In genomic region chr17:48990882-48991357, GRCh38 we compare ENCODE assay signal across 31 cellular contexts. TPM values are rescaled to one million over a fixed set of nuclear protein-coding genes. Genes with fewer than 3 reads are reported as not detected.
A peak's percentile ranks its signal among the peaks of the same experiment; 100 is the strongest.
DNase-seq lines count a peak whose midpoint lies in the region; ATAC-seq, FAIRE-seq and TF ChIP-seq lines count a peak whose summit lies in the region.
"Had no signal": no experiment of that assay in that cellular context is flagged by ENCODE, and none has a peak within 500 bp of the region (broad histone marks: within the 10 kb centered on the region; RNA-seq: fewer than 3 reads in every experiment).

No MANE protein-coding gene starts in this region.

- H3K79me2 ChIP-seq in K562 (ENCODE audit: control insufficient read depth, insufficient read depth, low read length): peaks cover 26% of the 10 kb centered on the region

- WGBS in K562 (ENCODE audit: insufficient coverage, low coverage, missing lambda C conversion rate): 17% methylated on average over 1 of the region's 2 CpGs

- peaks cover 39% of the 10 kb centered on the region for H3K27me3 Mint-ChIP-seq in activated naive CD4-positive, alpha-beta T cell treated with anti-CD3 and anti-CD28 coated beads, Interleukin-2, amount 50 U/mL, for 24 hours
- H3K27me3 Mint-ChIP-seq in activated T-cell treated with anti-CD3 and anti-CD28 coated beads, Interleukin-2, amount 50 U/mL, for 4 hours (ENCODE audit: low read depth): peaks cover 52% of the 10 kb centered on the region

- H3K27ac Mint-ChIP-seq in activated naive CD4-positive, alpha-beta T cell treated with anti-CD3 and anti-CD28 coated beads, Interleukin-2, amount 50 U/mL, for 24 hours: peak overlapping the region; percentile 6
- H3K27ac Mint-ChIP-seq: activated naive CD4-positive, alpha-beta T cell treated with anti-CD3 and anti-CD28 coated beads, Interleukin-2, amount 10 ng/mL, durations not matched to agents 7 days and 5 days; activated T-cell treated with anti-CD3 and anti-CD28 coated beads, Interleukin-2, amount 50 U/mL, for 24 hours had no signal

- peak overlapping the region; percentile 39; the same call in 1 of the 2 replicates for H3K4me2 ChIP-seq in K562 (ENCODE audit: insufficient read depth, low read length)
- H3K4me2 ChIP-seq: KMS-11 had no signal

- no peaks in the 10 kb centered on the region for H4K20me1 ChIP-seq in K562 (replicated peaks; ENCODE audit: control insufficient read depth, insufficient read depth, low read length)

- in situ Hi-C loops in K562 (cut with MboI): no loop called here

- DNase-seq in activated naive CD4-positive, alpha-beta T cell treated with Interleukin-2 at 50 U/mL for 16 hours: no peak
- DNase-seq in K562 (ENCODE audit: extremely low read depth in 1 of 4, low spot score in 3 of 4): peak; percentile 41 to 69 (median 54)
- peak; percentile 29 for DNase-seq in islet precursor cell
- DNase-seq in activated T-cell treated with anti-CD3 and anti-CD28 coated beads, Interleukin-2, amount 50 U/mL, for 4 hours: no peak
- DNase-seq in germinal center (ENCODE audit: low spot score): no peak
- DNase-seq: activated naive CD4-positive, alpha-beta T cell treated with anti-CD3 and anti-CD28 coated beads, Interleukin-2, amount 10 ng/mL, durations not matched to agents 7 days and 5 days; activated T-cell treated with anti-CD3 and anti-CD28 coated beads, Interleukin-2, amount 50 U/mL, for 24 hours; aorta; central memory CD4-positive, alpha-beta T cell; COR-L47; DND-41; foreskin keratinocyte; hypothalamus; NCI-H526; retina; stimulated activated CD4-positive, alpha-beta T cell treated with anti-CD3 and anti-CD28 coated beads, Interleukin-12 subunit alpha, Interleukin-12 subunit beta, amount 100 ng/mL, for 4 hours; stimulated activated CD4-positive, alpha-beta T cell treated with anti-CD3 and anti-CD28 coated beads, Interleukin-4, amount 100 ng/mL, for 4 hours; stimulated activated naive CD8-positive, alpha-beta T cell treated with anti-CD3 and anti-CD28 coated beads, Interleukin-15, Interleukin-2, amounts not matched to agents 100 U/mL and 50 U/mL, for 24 hours; T1000; thyroid gland had no signal

- no peak overlapping the region for H3K4me3 ChIP-seq in K562
- H3K4me3 ChIP-seq: lung, thyroid gland had no signal

- no peaks in the 10 kb centered on the region for H3K36me3 ChIP-seq in K562 (ENCODE audit: control insufficient read depth, insufficient read depth, low read length)
- H3K36me3 ChIP-seq: thyroid gland had no signal

- H2AFZ ChIP-seq in K562 (ENCODE audit: low read depth, low read length): peak overlapping the region; percentile 92

- H3K27me3 ChIP-seq in K562 (ENCODE audit: control insufficient read depth in 2 of 2, insufficient read depth in 2 of 2, low read length in 2 of 2): no peaks in the 10 kb centered on the region

- H3K9me1 ChIP-seq in K562 (ENCODE audit: control insufficient read depth, insufficient read depth, low read length): no peaks in the 10 kb centered on the region

- intact Hi-C loops in K562 (cut with micrococcal nuclease): no loop called here

- TF ChIP-seq RAD21 in K562 (CRISPR knock-in tag; conservative IDR thresholded peaks at IDR 0.05 in 1 of 2, IDR thresholded peaks at IDR 0.05 in 1 of 2): no peak

- no peak overlapping the region for H3K4me3 Mint-ChIP-seq in activated naive CD4-positive, alpha-beta T cell treated with anti-CD3 and anti-CD28 coated beads, Interleukin-2, amount 50 U/mL, for 24 hours
- no peak overlapping the region for H3K4me3 Mint-ChIP-seq in activated T-cell treated with anti-CD3 and anti-CD28 coated beads, Interleukin-2, amount 50 U/mL, for 4 hours
- H3K4me3 Mint-ChIP-seq: activated naive CD4-positive, alpha-beta T cell treated with anti-CD3 and anti-CD28 coated beads, Interleukin-2, amount 10 ng/mL, durations not matched to agents 7 days and 5 days; activated T-cell treated with anti-CD3 and anti-CD28 coated beads, Interleukin-2, amount 50 U/mL, for 24 hours had no signal

- TF ChIP-seq POLR2A in K562 (conservative IDR thresholded peaks at IDR 0.05): peak; percentile 54

- H3K9ac ChIP-seq in K562 (ENCODE audit: insufficient read depth in 1 of 2, low read depth in 2 of 2, low read length in 2 of 2): peak overlapping the region in 1 of 2 experiments; percentile 60; a peak in 2 of 4 replicates
- H3K9ac ChIP-seq: KMS-11 had no signal

- no peaks in the 10 kb centered on the region for H3K9me3 Mint-ChIP-seq in activated naive CD4-positive, alpha-beta T cell treated with anti-CD3 and anti-CD28 coated beads, Interleukin-2, amount 50 U/mL, for 24 hours
- H3K9me3 Mint-ChIP-seq in activated T-cell treated with anti-CD3 and anti-CD28 coated beads, Interleukin-2, amount 50 U/mL, for 4 hours: no peaks in the 10 kb centered on the region
- H3K9me3 Mint-ChIP-seq: activated naive CD4-positive, alpha-beta T cell treated with anti-CD3 and anti-CD28 coated beads, Interleukin-2, amount 10 ng/mL, durations not matched to agents 7 days and 5 days; activated T-cell treated with anti-CD3 and anti-CD28 coated beads, Interleukin-2, amount 50 U/mL, for 24 hours had no signal

- BruUV-seq in K562 (replicated peaks; lab: Mats Ljungman, UMichigan): no TSS peak

- peak; percentile 55 for FAIRE-seq in K562 (lab: Jason Lieb, UNC)

- no peak for TF ChIP-seq CTCF in K562 (IDR thresholded peaks at IDR 0.05 in 2 of 3, conservative IDR thresholded peaks at IDR 0.05 in 1 of 3; ENCODE audit: insufficient read depth in 2 of 3, low read depth in 1 of 3, low read length in 3 of 3)

- ATAC-seq in K562 (no peak), HG03097 (IDR thresholded peaks at IDR 0.05; ENCODE audit: low FRiP score, unreplicated experiment) (no peak), HG02885 (IDR thresholded peaks at IDR 0.05; ENCODE audit: poor library complexity, unreplicated experiment) (no peak)
- ATAC-seq in activated T-cell treated with anti-CD3 and anti-CD28 coated beads, Interleukin-2, amount 50 U/mL, for 4 hours: no peak
- ATAC-seq: activated CD4-positive, CD25-positive, alpha-beta regulatory T cell treated with anti-CD3 and anti-CD28 coated beads, Interleukin-2, amount 50 U/mL, for 24 hours; foreskin keratinocyte; stimulated activated naive CD8-positive, alpha-beta T cell treated with anti-CD3 and anti-CD28 coated beads, Interleukin-15, Interleukin-2, amounts not matched to agents 100 U/mL and 50 U/mL, for 24 hours had no signal

- CTCF ChIA-PET in K562 (lab: Yijun Ruan, JAX; ENCODE audit: low intra/inter-chr PET ratio): no interaction called here

- H3K4me1 Mint-ChIP-seq in activated naive CD4-positive, alpha-beta T cell treated with anti-CD3 and anti-CD28 coated beads, Interleukin-2, amount 50 U/mL, for 24 hours: peaks cover 8% of the 10 kb centered on the region
- peaks cover 7% of the 10 kb centered on the region for H3K4me1 Mint-ChIP-seq in activated T-cell treated with anti-CD3 and anti-CD28 coated beads, Interleukin-2, amount 50 U/mL, for 4 hours (ENCODE audit: low read depth)

- POLR2A ChIA-PET in K562 (lab: Yijun Ruan, JAX): no interaction called here

- peak overlapping the region; percentile 80; the same call in 2 of the 3 replicates for H3K27ac ChIP-seq in K562 (ENCODE audit: extremely low read depth, low read depth, low read length)
- H3K27ac ChIP-seq: foreskin keratinocyte, KMS-11, thyroid gland had no signal

- H3K36me3 Mint-ChIP-seq in activated naive CD4-positive, alpha-beta T cell treated with anti-CD3 and anti-CD28 coated beads, Interleukin-2, amount 50 U/mL, for 24 hours: peaks cover 4% of the 10 kb centered on the region
- H3K36me3 Mint-ChIP-seq in activated T-cell treated with anti-CD3 and anti-CD28 coated beads, Interleukin-2, amount 50 U/mL, for 4 hours (ENCODE audit: insufficient read depth): no peaks in the 10 kb centered on the region
- H3K36me3 Mint-ChIP-seq: activated naive CD4-positive, alpha-beta T cell treated with anti-CD3 and anti-CD28 coated beads, Interleukin-2, amount 10 ng/mL, durations not matched to agents 7 days and 5 days had no signal

- no peak for TF ChIP-seq EP300 in K562 (IDR thresholded peaks at IDR 0.05; ENCODE audit: low read length)

- no peaks in the 10 kb centered on the region for H3K9me3 ChIP-seq in K562 (replicated peaks; ENCODE audit: control insufficient read depth, insufficient read depth, low read depth, low read length)
- H3K9me3 ChIP-seq: thyroid gland had no signal

- H3K4me1 ChIP-seq in K562 (replicated peaks in 1 of 2; ENCODE audit: control insufficient read depth in 2 of 2, insufficient read depth in 2 of 2, low read length in 2 of 2): peaks cover 3 to 9% of the 10 kb centered on the region in 2 experiments; a peak in 4 of 5 replicates
- H3K4me1 ChIP-seq: foreskin keratinocyte had no signal

RNA-seq across cellular contexts. Expression of gene IGF2BP1, which starts 6.3 kb away (rescaled TPM):
- total RNA-seq in K562 (2011; cell fraction: chromatin; rRNA removed; ENCODE audit: low replicate concordance): 94.9 and 96.9 TPM in 2 replicates
- 61.6 and 67.2 TPM in 2 replicates for total RNA-seq in K562 (2011; cell fraction: nucleolus; rRNA removed)
- 82.5 and 120 TPM in 2 replicates for total RNA-seq in K562 (2011; cell fraction: nucleoplasm; rRNA removed)
- total RNA-seq in K562 (2014; rRNA removed): 53.6 and 61.6 TPM in 2 replicates
- 64.8 and 66.8 TPM in 2 replicates for total RNA-seq in K562 (2014; rRNA removed; fragmentation: Illumina TruSeq; extraction: Trizol)
- total RNA-seq in K562 (2015; rRNA removed; fragmentation: Illumina TruSeq; extraction: Trizol): 65.5 and 72.0 TPM in 2 replicates
- 291 and 318 TPM in 2 replicates for total RNA-seq in K562 (2021)
- polyA plus RNA-seq in K562 (2011; rRNA removed): 27.4 and 31.8 TPM in 2 replicates
- 27.0 and 46.4 TPM in 2 replicates for polyA plus RNA-seq in K562 (2011; cell fraction: cytosol; rRNA removed)
- polyA plus RNA-seq in K562 (2011; cell fraction: nucleus; rRNA removed): 52.8 and 86.1 TPM in 2 replicates
- 50.4 and 60.4 TPM in 2 replicates for polyA plus RNA-seq in K562 (2012)
- 71.8 and 80.4 TPM in 2 replicates for polyA plus RNA-seq in K562 (2014; fragmentation: Illumina TruSeq; extraction: Trizol)
- 10 to 100 TPM; 13.0 to 13.8 TPM for polyA plus RNA-seq in K562 (2014; fragmentation: Nextera tagmentation; extraction: Ambion mirVana)
- 41.5 and 47.2 TPM in 2 replicates for polyA plus RNA-seq in K562 (2014; rRNA removed)
- polyA minus RNA-seq in K562 (2011; rRNA and poly(A)+ RNA removed): 59.8 and 69.5 TPM in 2 replicates
- polyA minus RNA-seq in K562 (2011; cell fraction: cytosol; rRNA and poly(A)+ RNA removed): 92.6 and 107 TPM in 2 replicates
- 27.3 and 40.9 TPM in 2 replicates for polyA minus RNA-seq in K562 (2011; cell fraction: nucleus; rRNA and poly(A)+ RNA removed)
- total RNA-seq in activated T-cell treated with anti-CD3 and anti-CD28 coated beads, Interleukin-2, amount 50 U/mL, for 4 hours: under 1 TPM; 0.32 to 0.76 (median 0.35) TPM
- total RNA-seq: foreskin keratinocyte had no signal
- polyA plus RNA-seq: foreskin keratinocyte had no signal

RNA-seq across cellular contexts. Expression of gene GIP, which starts 22.5 kb away (rescaled TPM):
- not detected in 2 replicates for total RNA-seq in K562 (2011; cell fraction: chromatin; rRNA removed; ENCODE audit: low replicate concordance)
- not detected in 2 replicates for total RNA-seq in K562 (2011; cell fraction: nucleolus; rRNA removed)
- total RNA-seq in K562 (2011; cell fraction: nucleoplasm; rRNA removed): not detected in 2 replicates
- total RNA-seq in K562 (2014; rRNA removed): not detected in 2 replicates
- total RNA-seq in K562 (2014; rRNA removed; fragmentation: Illumina TruSeq; extraction: Trizol): not detected in 2 replicates
- not detected in 2 replicates for total RNA-seq in K562 (2015; rRNA removed; fragmentation: Illumina TruSeq; extraction: Trizol)
- total RNA-seq in K562 (2021): not detected in 2 replicates
- 0.15 TPM in 1 of 2 replicates, not detected in the other for polyA plus RNA-seq in K562 (2011; rRNA removed)
- polyA plus RNA-seq in K562 (2011; cell fraction: cytosol; rRNA removed): not detected in 2 replicates
- polyA plus RNA-seq in K562 (2011; cell fraction: nucleus; rRNA removed): not detected in 2 replicates
- polyA plus RNA-seq in K562 (2012): 0.16 TPM in 1 of 2 replicates, not detected in the other
- not detected in 2 replicates for polyA plus RNA-seq in K562 (2014; fragmentation: Illumina TruSeq; extraction: Trizol)
- under 1 TPM in 1 of 2 experiments, not detected in 1; 0.08 TPM for polyA plus RNA-seq in K562 (2014; fragmentation: Nextera tagmentation; extraction: Ambion mirVana)
- polyA plus RNA-seq in K562 (2014; rRNA removed): 0.12 TPM in 1 of 2 replicates, not detected in the other
- not detected in 2 replicates for polyA minus RNA-seq in K562 (2011; rRNA and poly(A)+ RNA removed)
- not detected in 2 replicates for polyA minus RNA-seq in K562 (2011; cell fraction: cytosol; rRNA and poly(A)+ RNA removed)
- not detected in 2 replicates for polyA minus RNA-seq in K562 (2011; cell fraction: nucleus; rRNA and poly(A)+ RNA removed)
- total RNA-seq in activated T-cell treated with anti-CD3 and anti-CD28 coated beads, Interleukin-2, amount 50 U/mL, for 4 hours: not detected
- total RNA-seq: A172, aorta, dermis microvascular lymphatic vessel endothelial cell, epithelial cell of proximal tubule, foreskin keratinocyte, kidney epithelial cell, lung, omental fat pad, thyroid gland had no signal
- polyA plus RNA-seq: foreskin keratinocyte, lung had no signal

RNA-seq across cellular contexts. Expression of gene SNF8, which starts 46.3 kb away (rescaled TPM):
- total RNA-seq in K562 (2011; cell fraction: chromatin; rRNA removed; ENCODE audit: low replicate concordance): 90.9 and 129 TPM in 2 replicates
- total RNA-seq in K562 (2011; cell fraction: nucleolus; rRNA removed): 86.9 and 95.7 TPM in 2 replicates
- 108 and 129 TPM in 2 replicates for total RNA-seq in K562 (2011; cell fraction: nucleoplasm; rRNA removed)
- total RNA-seq in K562 (2014; rRNA removed): 126 and 127 TPM in 2 replicates
- 92.5 and 96.8 TPM in 2 replicates for total RNA-seq in K562 (2014; rRNA removed; fragmentation: Illumina TruSeq; extraction: Trizol)
- 90.9 and 92.9 TPM in 2 replicates for total RNA-seq in K562 (2015; rRNA removed; fragmentation: Illumina TruSeq; extraction: Trizol)
- total RNA-seq in K562 (2021): 124 and 130 TPM in 2 replicates
- 98.7 and 117 TPM in 2 replicates for polyA plus RNA-seq in K562 (2011; rRNA removed)
- polyA plus RNA-seq in K562 (2011; cell fraction: cytosol; rRNA removed): 126 and 130 TPM in 2 replicates
- 54.4 and 56.9 TPM in 2 replicates for polyA plus RNA-seq in K562 (2011; cell fraction: nucleus; rRNA removed)
- polyA plus RNA-seq in K562 (2012): 103 and 109 TPM in 2 replicates
- polyA plus RNA-seq in K562 (2014; fragmentation: Illumina TruSeq; extraction: Trizol): 128 and 132 TPM in 2 replicates
- 1 to 10 TPM; 6.9 to 9.0 TPM for polyA plus RNA-seq in K562 (2014; fragmentation: Nextera tagmentation; extraction: Ambion mirVana)
- 143 and 149 TPM in 2 replicates for polyA plus RNA-seq in K562 (2014; rRNA removed)
- polyA minus RNA-seq in K562 (2011; rRNA and poly(A)+ RNA removed): 76.9 and 111 TPM in 2 replicates
- 45.1 and 48.6 TPM in 2 replicates for polyA minus RNA-seq in K562 (2011; cell fraction: cytosol; rRNA and poly(A)+ RNA removed)
- polyA minus RNA-seq in K562 (2011; cell fraction: nucleus; rRNA and poly(A)+ RNA removed): 17.2 and 22.2 TPM in 2 replicates
- total RNA-seq in activated T-cell treated with anti-CD3 and anti-CD28 coated beads, Interleukin-2, amount 50 U/mL, for 4 hours: 100 to 1,000 TPM; 166 to 173 (median 170) TPM

Comparison
In these comparisons a context has a peak if more than half of its experiments do, and no peak if none do; other contexts are left out.
1. DNase-seq: peak in K562 (4 of 4) and islet precursor cell (single experiment); none in activated naive CD4-positive, alpha-beta T cell treated with Interleukin-2 at 50 U/mL for 16 hours (single experiment), activated T-cell treated with anti-CD3 and anti-CD28 coated beads, Interleukin-2, amount 50 U/mL, for 4 hours (single experiment) and germinal center (single experiment).
2. RNA of gene IGF2BP1, which starts 6.3 kb away (total RNA-seq): 53.6 to 318 TPM in K562; 0.32 to 0.76 TPM in activated T-cell treated with anti-CD3 and anti-CD28 coated beads, Interleukin-2, amount 50 U/mL, for 4 hours; every median in the first group is over 10 times any median in the second.